ENCODE assay signal across 8 cellular contexts in genomic region chr15:95325763-95326688, GRCh38.
A peak's percentile ranks its signal among the peaks of the same experiment; 100 is the strongest.
DNase-seq lines count a peak whose midpoint lies in the region; ATAC-seq and TF ChIP-seq lines count a peak whose summit lies in the region.

No MANE protein-coding gene starts in this region.

- no peak for ATAC-seq in psoas muscle
- no peak for ATAC-seq in stimulated activated memory B cell treated with anti-CD40 and anti-IgM and Interleukin-4, amounts not matched to agents 10 μg/mL and 1 μg/mL and 100 μg/mL, for 72 hours

- no peak overlapping the region for H3K4me2 ChIP-seq in GM23248 (ENCODE audit: unreplicated experiment)

- H3K4me3 Mint-ChIP-seq in CD14-positive monocyte: peak overlapping the region in 1 of 2 donors; percentile 36
- H3K4me3 Mint-ChIP-seq in stimulated activated memory B cell treated with anti-CD40 and anti-IgM and Interleukin-4, amounts not matched to agents 10 μg/mL and 1 μg/mL and 100 μg/mL, for 72 hours: no peak overlapping the region

- H3K4me3 ChIP-seq in GM23248 (peak overlapping the region; percentile 50), cardiac fibroblast (replicated peaks in 1 of 2; ENCODE audit: low read depth in 2 of 2, low read length in 2 of 2) (peak overlapping the region; percentile 42 to 56), iPS-18a (ENCODE audit: low read length) (peak overlapping the region; percentile 52), psoas muscle (peak overlapping the region; percentile 60)

- H3K27ac ChIP-seq in GM23248 (no peak overlapping the region), iPS-18a (ENCODE audit: low read length) (no peak overlapping the region), psoas muscle (peak overlapping the region; percentile 72)

- TF ChIP-seq CTCF in cardiac fibroblast (IDR thresholded peaks at IDR 0.05; ENCODE audit: low read depth, low read length) (no peak), psoas muscle (IDR thresholded peaks at IDR 0.05) (no peak), CD14-positive monocyte (IDR thresholded peaks at IDR 0.05) (no peak)

- WGBS in GM23248 (ENCODE audit: low coverage in 1 of 2, low lambda C conversion rate in 2 of 2, missing lambda C conversion rate in 2 of 2), 2 experiments: 70 to 80% methylated on average over 10 of the region's 10 CpGs
- 52 to 55% (median 53%) methylated on average over 10 of the region's 10 CpGs for WGBS in psoas muscle, 3 donors

- H3K9ac ChIP-seq in GM23248: no peak overlapping the region
- H3K9ac ChIP-seq in iPS-18a (ENCODE audit: low read length): no peak overlapping the region

- no peaks in the 10 kb centered on the region for H3F3A ChIP-seq in GM23248 (ENCODE audit: insufficient read depth)

- no peak for DNase-seq in GM23248
- DNase-seq in cardiac fibroblast (ENCODE audit: low read depth in 2 of 2): peak; percentile 70 to 79
- no peak for DNase-seq in psoas muscle
- no peak for DNase-seq in CD14-positive monocyte (ENCODE audit: low spot score)
- DNase-seq in GOT3 (lab: John Stamatoyannopoulos, UW): no peak
- DNase-seq in cortex of kidney (lab: John Stamatoyannopoulos, UW): no peak

- peaks cover 0 to 12% (median 3%) of the 10 kb centered on the region in 7 donors for H3K9me3 Mint-ChIP-seq in CD14-positive monocyte
- peaks cover 3% of the 10 kb centered on the region for H3K9me3 Mint-ChIP-seq in stimulated activated memory B cell treated with anti-CD40 and anti-IgM and Interleukin-4, amounts not matched to agents 10 μg/mL and 1 μg/mL and 100 μg/mL, for 72 hours

- intact Hi-C loops in psoas muscle (cut with DNase I): no loop called here
- intact Hi-C loops in CD14-positive monocyte (cut with micrococcal nuclease): no loop called here

- H3K9me3 ChIP-seq in GM23248 (ENCODE audit: low read depth): no peaks in the 10 kb centered on the region
- no peaks in the 10 kb centered on the region for H3K9me3 ChIP-seq in iPS-18a (ENCODE audit: control insufficient read depth, low read depth, low read length)
- H3K9me3 ChIP-seq in psoas muscle: no peaks in the 10 kb centered on the region

- H3K36me3 ChIP-seq in GM23248 (ENCODE audit: low read depth) (no peaks in the 10 kb centered on the region), iPS-18a (ENCODE audit: control insufficient read depth, low read depth, low read length) (no peaks in the 10 kb centered on the region), psoas muscle (ENCODE audit: insufficient read depth in 1 of 2, low read depth in 1 of 2) (no peaks in the 10 kb centered on the region)

- no peaks in the 10 kb centered on the region for H3K36me3 Mint-ChIP-seq in CD14-positive monocyte
- H3K36me3 Mint-ChIP-seq in stimulated activated memory B cell treated with anti-CD40 and anti-IgM and Interleukin-4, amounts not matched to agents 10 μg/mL and 1 μg/mL and 100 μg/mL, for 72 hours: no peaks in the 10 kb centered on the region

- no peaks in the 10 kb centered on the region for H3K9me2 ChIP-seq in GM23248 (ENCODE audit: insufficient read depth)

- no peaks in the 10 kb centered on the region for H3K79me2 ChIP-seq in GM23248 (ENCODE audit: insufficient read depth)

- peak overlapping the region; percentile 23; the same call in 1 of the 2 replicates for H2AFZ ChIP-seq in GM23248

- H3K4me1 ChIP-seq in GM23248 (ENCODE audit: insufficient read depth) (no peaks in the 10 kb centered on the region), iPS-18a (ENCODE audit: control insufficient read depth, low read depth, low read length) (no peaks in the 10 kb centered on the region), psoas muscle (no peaks in the 10 kb centered on the region)

- H3K27ac Mint-ChIP-seq in CD14-positive monocyte: no peak overlapping the region
- no peak overlapping the region for H3K27ac Mint-ChIP-seq in stimulated activated memory B cell treated with anti-CD40 and anti-IgM and Interleukin-4, amounts not matched to agents 10 μg/mL and 1 μg/mL and 100 μg/mL, for 72 hours

- in situ Hi-C loops in GM23248 (cut with MboI): no loop called here

- no peaks in the 10 kb centered on the region for H3K4me1 Mint-ChIP-seq in CD14-positive monocyte
- H3K4me1 Mint-ChIP-seq in stimulated activated memory B cell treated with anti-CD40 and anti-IgM and Interleukin-4, amounts not matched to agents 10 μg/mL and 1 μg/mL and 100 μg/mL, for 72 hours: no peaks in the 10 kb centered on the region

- H3K27me3 Mint-ChIP-seq in CD14-positive monocyte (ENCODE audit: low read depth in 3 of 3): peaks cover 8 to 20% (median 14%) of the 10 kb centered on the region in 3 donors
- H3K27me3 Mint-ChIP-seq in stimulated activated memory B cell treated with anti-CD40 and anti-IgM and Interleukin-4, amounts not matched to agents 10 μg/mL and 1 μg/mL and 100 μg/mL, for 72 hours: no peaks in the 10 kb centered on the region

- H4K20me1 ChIP-seq in GM23248 (ENCODE audit: insufficient read depth): no peaks in the 10 kb centered on the region

- H3K27me3 ChIP-seq in GM23248 (replicated peaks; ENCODE audit: insufficient read depth): peaks cover 16% of the 10 kb centered on the region
- H3K27me3 ChIP-seq in iPS-18a (ENCODE audit: control insufficient read depth, insufficient read depth, low read length): peaks cover 28% of the 10 kb centered on the region
- H3K27me3 ChIP-seq in psoas muscle (ENCODE audit: insufficient read depth in 3 of 3, low read length in 2 of 3): peaks cover 0 to 26% (median 0%) of the 10 kb centered on the region in 3 donors

Comparison
In these comparisons a context has a peak if more than half of its experiments do, and no peak if none do; other contexts are left out.
1. DNase-seq: peak in cardiac fibroblast (2 of 2); none in GM23248 (single experiment), psoas muscle (0 of 2), CD14-positive monocyte (single experiment), GOT3 (single experiment) and cortex of kidney (single experiment).
2. Peak in every context shown above with its lines, with median percentiles within 50 percentile points of each other: H3K4me3 ChIP-seq.